In the genomic region with DNA sequence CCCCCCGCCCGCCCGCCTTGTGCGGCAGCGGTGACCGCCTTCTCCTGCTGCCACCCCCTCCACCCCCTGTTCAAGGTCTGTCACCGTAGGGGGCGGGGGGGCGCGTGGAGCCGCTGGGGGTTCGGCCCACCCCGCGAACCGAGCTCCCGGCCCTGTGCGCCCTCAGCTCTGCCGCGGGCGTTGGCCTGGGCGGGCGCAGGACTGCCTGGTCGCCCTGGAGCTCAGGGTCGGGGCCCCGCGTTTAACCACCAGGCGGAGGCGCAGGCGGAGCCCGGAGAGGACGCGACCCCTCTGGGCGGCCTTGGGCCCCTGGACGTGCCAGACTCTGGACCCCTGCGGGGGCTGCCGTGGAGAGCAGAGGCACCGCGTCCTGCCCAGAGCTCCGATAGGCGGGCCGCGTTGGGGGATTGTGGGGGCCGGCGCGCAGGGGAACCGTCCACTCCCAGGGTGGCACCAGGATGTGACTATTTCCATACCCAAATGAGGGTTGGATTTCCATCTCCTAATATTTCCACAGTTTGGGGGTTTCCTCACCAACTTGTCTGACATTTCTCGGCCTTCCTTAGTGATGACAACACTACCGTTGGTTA, we compare ENCODE assay signal across 28 cellular contexts. TPM values are rescaled to one million over a fixed set of nuclear protein-coding genes. Genes with fewer than 3 reads are reported as not detected.
DNase-seq lines count a peak whose midpoint lies in the region; ATAC-seq and TF ChIP-seq lines count a peak whose summit lies in the region.
"Had no signal": no experiment of that assay in that cellular context is flagged by ENCODE, and none has a peak within 500 bp of the region (broad histone marks: within the 10 kb centered on the region; RNA-seq: fewer than 3 reads in every experiment).

No MANE protein-coding gene starts in this region.

- H3F3A ChIP-seq in neural progenitor cell (ENCODE audit: low read depth), result no peaks in the 10 kb centered on the region

- ATAC-seq in lower lobe of right lung, result peak in 1 of 2 donors; percentile 15
- ATAC-seq: A549, K562, PC-3 had no signal

- intact Hi-C loops in dorsolateral prefrontal cortex (cut with DNase I) (loop anchor here (10.0 kb wide), 1 partner anchor 1048 kb away; the partner anchor contains the start of gene ZNF329 (in 2 of the 2)), lower lobe of right lung (cut with DNase I) (no loop called here), sigmoid colon (cut with DNase I) (loop anchor here (10.0 kb wide), 2 partner anchors 138 to 1048 kb away; partner anchors contain the start of genes ZNF329 and ZNF805)
- intact Hi-C loops in activated T-helper 2 cell treated with anti-CD3 and anti-CD28 coated beads, Interferon-gamma antibody, Interleukin-2, Interleukin-4, amounts not matched to agents 10 μg/mL and 5 μg/mL and 100 μg/mL, durations not matched to agents 14 hours and 24 hours and 36 hours (cut with micrococcal nuclease), result no loop called here

- TF ChIP-seq CTCF in dorsolateral prefrontal cortex (IDR thresholded peaks at IDR 0.05 in 54 of 56, conservative IDR thresholded peaks at IDR 0.05 in 2 of 56; ENCODE audit: low read depth in 1 of 56, partially characterized antibody in 56 of 56) (no peak), lower lobe of right lung (IDR thresholded peaks at IDR 0.05) (no peak), sigmoid colon (IDR thresholded peaks at IDR 0.05) (no peak), neural progenitor cell (IDR thresholded peaks at IDR 0.05) (no peak)

- H3K27me3 Mint-ChIP-seq in neural progenitor cell (ENCODE audit: insufficient read depth, low read depth), result peaks cover 2% of the 10 kb centered on the region
- H3K27me3 Mint-ChIP-seq in activated T-helper 2 cell treated with anti-CD3 and anti-CD28 coated beads, Interferon-gamma antibody, Interleukin-2, Interleukin-4, amounts not matched to agents 10 μg/mL and 5 μg/mL and 100 μg/mL, durations not matched to agents 14 hours and 24 hours and 36 hours (ENCODE audit: low read depth), result no peaks in the 10 kb centered on the region

- H3K4me2 ChIP-seq in neural progenitor cell, result no peak overlapping the region
- H3K4me2 ChIP-seq: A549 had no signal

- H3K9me3 Mint-ChIP-seq in neural progenitor cell, result peaks cover 47% of the 10 kb centered on the region
- peaks cover 42% of the 10 kb centered on the region for H3K9me3 Mint-ChIP-seq in activated T-helper 2 cell treated with anti-CD3 and anti-CD28 coated beads, Interferon-gamma antibody, Interleukin-2, Interleukin-4, amounts not matched to agents 10 μg/mL and 5 μg/mL and 100 μg/mL, durations not matched to agents 14 hours and 24 hours and 36 hours

- DNase-seq in dorsolateral prefrontal cortex (no peak), lower lobe of right lung (no peak), sigmoid colon (peak; percentile 37), neural progenitor cell (ENCODE audit: low spot score) (no peak), NCI-H2196 treated with DMSO at 0.1 percent for 48 hours (lab: John Stamatoyannopoulos, UW; ENCODE audit: unreplicated experiment) (no peak)
- no peak for DNase-seq in stimulated activated CD4-positive, alpha-beta T cell treated with anti-CD3 and anti-CD28 coated beads, Interleukin-2, amount 100 ng/mL, for 24 hours
- DNase-seq in activated T-helper 2 cell treated with anti-CD3 and anti-CD28 coated beads, Interferon-gamma antibody, Interleukin-2, Interleukin-4, amounts not matched to agents 10 μg/mL and 5 μg/mL and 100 μg/mL, durations not matched to agents 14 hours and 24 hours and 36 hours (ENCODE audit: low spot score), result no peak
- DNase-seq: C1 segment of cervical spinal cord; CD4-positive, alpha-beta memory T cell; COR-L47; GM23248; HFFc6; Kasumi-1; MV-4-11; NCI-H1105; NCI-H1436 treated with DMSO at 0.1 percent for 48 hours; NCI-H187 treated with DMSO at 0.1 percent for 48 hours; NCI-H2107; NCI-H446; NCI-H524 treated with DMSO at 0.1 percent for 48 hours; NCI-H774; PC-3 had no signal

- no peaks in the 10 kb centered on the region for H4K20me1 ChIP-seq in neural progenitor cell (ENCODE audit: low read depth)

- no peaks in the 10 kb centered on the region for H3K36me3 ChIP-seq in HUES6 (ENCODE audit: control insufficient read depth, insufficient read depth, low read length)
- no peaks in the 10 kb centered on the region for H3K36me3 ChIP-seq in lower lobe of right lung
- H3K36me3 ChIP-seq in sigmoid colon, result no peaks in the 10 kb centered on the region
- H3K36me3 ChIP-seq in neural progenitor cell, result no peaks in the 10 kb centered on the region
- H3K36me3 ChIP-seq: HAP-1 had no signal

- no peak overlapping the region for H2AFZ ChIP-seq in neural progenitor cell (replicated peaks)
- H2AFZ ChIP-seq: GM23248 had no signal

- H3K4me1 ChIP-seq in HUES6 (ENCODE audit: control insufficient read depth, insufficient read depth, low read length), result no peaks in the 10 kb centered on the region
- H3K4me1 ChIP-seq in lower lobe of right lung, result no peaks in the 10 kb centered on the region
- peaks cover 0 to 13% (median 8%) of the 10 kb centered on the region in 4 donors for H3K4me1 ChIP-seq in sigmoid colon
- H3K4me1 ChIP-seq in neural progenitor cell, result no peaks in the 10 kb centered on the region
- H3K4me1 ChIP-seq: A549, HAP-1 had no signal

- H3K4me3 ChIP-seq in HUES6 (ENCODE audit: low read depth, low read length), result peak overlapping the region; percentile 59
- peak overlapping the region in 56 of 59 donors; percentile 14 to 60 (median 40) for H3K4me3 ChIP-seq in dorsolateral prefrontal cortex
- peak overlapping the region; percentile 6 for H3K4me3 ChIP-seq in lower lobe of right lung
- no peak overlapping the region for H3K4me3 ChIP-seq in sigmoid colon
- no peak overlapping the region for H3K4me3 ChIP-seq in neural progenitor cell
- H3K4me3 ChIP-seq: A549, GM23248, HAP-1, K562 had no signal

- H3K27me3 ChIP-seq in HUES6 (ENCODE audit: control insufficient read depth, insufficient read depth, low read length) (peaks cover 31% of the 10 kb centered on the region), dorsolateral prefrontal cortex (peaks cover 0 to 44% (median 18%) of the 10 kb centered on the region in 45 donors), lower lobe of right lung (ENCODE audit: low read depth) (peaks cover 21% of the 10 kb centered on the region), sigmoid colon (peaks cover 12 to 49% (median 20%) of the 10 kb centered on the region in 3 donors), neural progenitor cell (no peaks in the 10 kb centered on the region)

- WGBS in sigmoid colon, 2 donors, result 12 to 51% methylated on average over 48 of the region's 48 CpGs

- no peak for TF ChIP-seq EP300 in sigmoid colon (IDR thresholded peaks at IDR 0.05)

- H3K9me3 ChIP-seq in HUES6 (ENCODE audit: control insufficient read depth, insufficient read depth, low read depth, low read length) (peaks cover 15% of the 10 kb centered on the region), lower lobe of right lung (peaks cover 19% of the 10 kb centered on the region), sigmoid colon (peaks cover 0 to 19% (median 15%) of the 10 kb centered on the region in 4 donors), neural progenitor cell (ENCODE audit: low read depth) (peaks cover 16% of the 10 kb centered on the region)

- no peak overlapping the region for H3K9ac ChIP-seq in HUES6 (ENCODE audit: low read length)
- H3K9ac ChIP-seq in neural progenitor cell, result no peak overlapping the region
- H3K9ac ChIP-seq: GM23248 had no signal

- H3K27ac ChIP-seq in HUES6 (ENCODE audit: low read depth, low read length) (no peak overlapping the region), dorsolateral prefrontal cortex (no peak overlapping the region), lower lobe of right lung (no peak overlapping the region), sigmoid colon (no peak overlapping the region), neural progenitor cell (no peak overlapping the region)
- H3K27ac ChIP-seq: A549, GM23248, HL-60 had no signal

- H3K4me1 Mint-ChIP-seq in neural progenitor cell, result no peaks in the 10 kb centered on the region
- H3K4me1 Mint-ChIP-seq in activated T-helper 2 cell treated with anti-CD3 and anti-CD28 coated beads, Interferon-gamma antibody, Interleukin-2, Interleukin-4, amounts not matched to agents 10 μg/mL and 5 μg/mL and 100 μg/mL, durations not matched to agents 14 hours and 24 hours and 36 hours (ENCODE audit: low read depth), result no peaks in the 10 kb centered on the region

- no peak overlapping the region for H3K4me3 Mint-ChIP-seq in neural progenitor cell
- H3K4me3 Mint-ChIP-seq in activated T-helper 2 cell treated with anti-CD3 and anti-CD28 coated beads, Interferon-gamma antibody, Interleukin-2, Interleukin-4, amounts not matched to agents 10 μg/mL and 5 μg/mL and 100 μg/mL, durations not matched to agents 14 hours and 24 hours and 36 hours (ENCODE audit: low read depth), result no peak overlapping the region
- H3K4me3 Mint-ChIP-seq: CD4-positive, alpha-beta memory T cell; HFFc6 had no signal

- no peak for TF ChIP-seq POLR2A in sigmoid colon (IDR thresholded peaks at IDR 0.05)

- H3K79me2 ChIP-seq in neural progenitor cell (ENCODE audit: low read depth), result no peaks in the 10 kb centered on the region

- peaks cover 2% of the 10 kb centered on the region for H3K36me3 Mint-ChIP-seq in neural progenitor cell
- H3K36me3 Mint-ChIP-seq in activated T-helper 2 cell treated with anti-CD3 and anti-CD28 coated beads, Interferon-gamma antibody, Interleukin-2, Interleukin-4, amounts not matched to agents 10 μg/mL and 5 μg/mL and 100 μg/mL, durations not matched to agents 14 hours and 24 hours and 36 hours (ENCODE audit: low read depth), result peaks cover 7% of the 10 kb centered on the region

- H3K27ac Mint-ChIP-seq in neural progenitor cell, result no peak overlapping the region
- no peak overlapping the region for H3K27ac Mint-ChIP-seq in activated T-helper 2 cell treated with anti-CD3 and anti-CD28 coated beads, Interferon-gamma antibody, Interleukin-2, Interleukin-4, amounts not matched to agents 10 μg/mL and 5 μg/mL and 100 μg/mL, durations not matched to agents 14 hours and 24 hours and 36 hours
- H3K27ac Mint-ChIP-seq: CD4-positive, alpha-beta memory T cell; HFFc6 had no signal

RNA-seq across cellular contexts. Expression of gene USP29, which starts 13.0 kb away (rescaled TPM):
- total RNA-seq in dorsolateral prefrontal cortex (not detected), lower lobe of right lung (not detected), sigmoid colon (not detected), neural progenitor cell (ENCODE audit: low replicate concordance) (not detected in 2 replicates)
- not detected for polyA plus RNA-seq in sigmoid colon
- not detected in 2 replicates for total RNA-seq in activated T-helper 2 cell treated with anti-CD3 and anti-CD28 coated beads, Interferon-gamma antibody, Interleukin-2, Interleukin-4, amounts not matched to agents 10 μg/mL and 5 μg/mL and 100 μg/mL, durations not matched to agents 14 hours and 24 hours and 36 hours
- total RNA-seq: CD4-positive, alpha-beta memory T cell; GM23248; HFFc6; K562; MCF 10A; PC-3 had no signal
- polyA plus RNA-seq: A549; CD4-positive, alpha-beta memory T cell; GM23248; K562 had no signal

RNA-seq across cellular contexts. Expression of gene ZIM3, which starts 38.3 kb away (rescaled TPM):
- total RNA-seq in dorsolateral prefrontal cortex (not detected), lower lobe of right lung (not detected), sigmoid colon (not detected), neural progenitor cell (ENCODE audit: low replicate concordance) (not detected in 2 replicates)
- not detected for polyA plus RNA-seq in sigmoid colon
- total RNA-seq in activated T-helper 2 cell treated with anti-CD3 and anti-CD28 coated beads, Interferon-gamma antibody, Interleukin-2, Interleukin-4, amounts not matched to agents 10 μg/mL and 5 μg/mL and 100 μg/mL, durations not matched to agents 14 hours and 24 hours and 36 hours, result not detected in 2 replicates
- total RNA-seq: CD4-positive, alpha-beta memory T cell; GM23248; HFFc6; K562; MCF 10A; PC-3 had no signal
- polyA plus RNA-seq: A549; CD4-positive, alpha-beta memory T cell; GM23248; K562 had no signal

Comparison
In these comparisons a context has a peak if more than half of its experiments do, and no peak if none do; other contexts are left out.
1. H3K4me3 ChIP-seq: peak in HUES6 (single experiment), dorsolateral prefrontal cortex (56 of 59) and lower lobe of right lung (single experiment); none in sigmoid colon (0 of 4) and neural progenitor cell (single experiment).
2. intact Hi-C loops: an anchor here in dorsolateral prefrontal cortex (10.0 kb wide) and sigmoid colon (10.0 kb wide); none called in lower lobe of right lung and activated T-helper 2 cell treated with anti-CD3 and anti-CD28 coated beads, Interferon-gamma antibody, Interleukin-2, Interleukin-4, amounts not matched to agents 10 μg/mL and 5 μg/mL and 100 μg/mL, durations not matched to agents 14 hours and 24 hours and 36 hours.